Comparison of ENCODE assay signal across 14 cellular contexts in the genomic region with DNA sequence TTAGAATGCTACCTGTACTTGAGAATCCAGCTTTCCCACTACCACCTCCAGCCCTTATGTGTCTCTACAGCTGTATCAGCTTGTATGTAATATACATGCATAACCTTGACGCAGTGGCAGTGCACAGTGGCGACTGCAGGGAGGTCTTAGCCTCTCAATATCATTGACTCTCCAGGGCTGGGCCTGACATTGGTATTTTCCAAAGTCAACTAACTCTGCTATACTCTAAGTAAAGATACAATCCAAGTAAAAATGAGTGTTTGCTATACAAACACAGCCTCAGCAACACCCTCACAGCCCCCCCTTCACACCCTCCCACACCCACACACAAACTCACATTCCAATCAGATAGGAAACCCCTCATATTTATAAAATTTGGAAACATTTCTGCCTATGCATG. TPM values are rescaled to one million over a fixed set of nuclear protein-coding genes. Genes with fewer than 3 reads are reported as not detected.
A peak's percentile ranks its signal among the peaks of the same experiment; 100 is the strongest.
DNase-seq lines count a peak whose midpoint lies in the region; ATAC-seq and TF ChIP-seq lines count a peak whose summit lies in the region.
"Had no signal": no experiment of that assay in that cellular context is flagged by ENCODE, and none has a peak within 500 bp of the region (broad histone marks: within the 10 kb centered on the region; RNA-seq: fewer than 3 reads in every experiment).

No MANE protein-coding gene starts in this region.

- no peaks in the 10 kb centered on the region for H3K36me3 ChIP-seq in left lung

- no peak overlapping the region for H3K4me3 ChIP-seq in left lung

- DNase-seq in left lung (no peak), progenitor cell of endocrine pancreas (ENCODE audit: low spot score, unreplicated experiment) (no peak)
- DNase-seq: C1 segment of cervical spinal cord; CD4-positive, alpha-beta T cell; DMS79; HCEC 1CT; HFFc6; IMR-90 had no signal

- H3K27ac Mint-ChIP-seq in progenitor cell of endocrine pancreas: peak overlapping the region; percentile 74
- H3K27ac Mint-ChIP-seq: B cell; CD4-positive, alpha-beta T cell; HFFc6 had no signal

- no peak for TF ChIP-seq CTCF in VCaP (conservative IDR thresholded peaks at IDR 0.05)
- TF ChIP-seq CTCF in left lung (IDR thresholded peaks at IDR 0.05): no peak
- TF ChIP-seq CTCF in progenitor cell of endocrine pancreas (IDR thresholded peaks at IDR 0.05; ENCODE audit: unreplicated experiment): no peak

- H3K27me3 ChIP-seq in left lung: no peaks in the 10 kb centered on the region

- no peaks in the 10 kb centered on the region for H3K27me3 Mint-ChIP-seq in progenitor cell of endocrine pancreas
- H3K27me3 Mint-ChIP-seq: CD4-positive, alpha-beta T cell had no signal

- intact Hi-C loops in left lung (cut with DNase I): no loop called here

- H3K4me1 Mint-ChIP-seq in progenitor cell of endocrine pancreas (ENCODE audit: low read depth): peaks cover 32% of the 10 kb centered on the region
- H3K4me1 Mint-ChIP-seq: B cell had no signal

- no peaks in the 10 kb centered on the region for H3K36me3 Mint-ChIP-seq in progenitor cell of endocrine pancreas (ENCODE audit: insufficient read depth)

- H3K27ac ChIP-seq in VCaP (peak overlapping the region; percentile 76), left lung (no peak overlapping the region)

- H3K9me3 ChIP-seq in left lung: no peaks in the 10 kb centered on the region

- H3K4me1 ChIP-seq in left lung: peaks cover 0 to 10% of the 10 kb centered on the region in 2 donors

- peak overlapping the region; percentile 17 for H3K4me3 Mint-ChIP-seq in progenitor cell of endocrine pancreas (ENCODE audit: low read depth)
- H3K4me3 Mint-ChIP-seq: B cell; CD4-positive, alpha-beta T cell; HFFc6 had no signal

- ATAC-seq in left lung (peak; percentile 64), HG03175 (IDR thresholded peaks at IDR 0.05; ENCODE audit: unreplicated experiment) (no peak), HG03045 (IDR thresholded peaks at IDR 0.05; ENCODE audit: unreplicated experiment) (no peak), GM18517 (IDR thresholded peaks at IDR 0.05; ENCODE audit: unreplicated experiment) (no peak), GM21381 (IDR thresholded peaks at IDR 0.05; ENCODE audit: unreplicated experiment) (no peak)

- H3K9me3 Mint-ChIP-seq in progenitor cell of endocrine pancreas (ENCODE audit: low read depth): no peaks in the 10 kb centered on the region
- H3K9me3 Mint-ChIP-seq: CD4-positive, alpha-beta T cell; HFFc6 had no signal

RNA-seq across cellular contexts. Expression of a gene that starts 6.7 kb away (rescaled TPM):
- total RNA-seq in left lung (10 to 100 TPM; 37.2 to 43.3 TPM), progenitor cell of endocrine pancreas (33.6 and 36.0 TPM in 2 replicates)
